24 cellular contexts compared by ENCODE assay signal in genomic region chr14:85852900-85853299, GRCh38.
"Had no signal": no experiment of that assay in that cellular context is flagged by ENCODE, and none has a peak within 500 bp of the region (broad histone marks: within the 10 kb centered on the region; RNA-seq: fewer than 3 reads in every experiment).

No MANE protein-coding gene starts in this region.

- H3K4me1 Mint-ChIP-seq: activated T-helper 17 cell treated with anti-CD3 and anti-CD28 coated beads, Interleukin-2, amount 50 U/mL, for 72 hours; WTC11 had no signal

- H3K9me3 ChIP-seq: MG63 had no signal

- H3K9me3 Mint-ChIP-seq: activated naive CD4-positive, alpha-beta T cell treated with anti-CD3 and anti-CD28 coated beads for 36 hours; activated T-cell treated with anti-CD3 and anti-CD28 coated beads, Interleukin-2, amount 50 U/mL, for 4 hours; T-helper 2 cell treated with Interferon-gamma antibody and Interleukin-4, amounts not matched to agents 5 μg/mL and 100 μg/mL, for 36 hours; WTC11 had no signal

- H3K4me3 ChIP-seq: cardiac muscle cell, MG63 had no signal

- ATAC-seq: activated CD8-positive, alpha-beta T cell treated with anti-CD3 and anti-CD28 coated beads, Interleukin-2, amount 10 ng/mL, durations not matched to agents 7 days and 5 days; activated T-cell treated with anti-CD3 and anti-CD28 coated beads, Interleukin-2, amount 50 U/mL, for 4 hours; activated T-helper 17 cell treated with anti-CD3 and anti-CD28 coated beads, Interleukin-2, amount 50 U/mL, for 72 hours; WTC11 had no signal

- DNase-seq: activated CD4-positive, alpha-beta T cell treated with anti-CD3 and anti-CD28 coated beads for 48 hours; activated CD4-positive, alpha-beta T cell treated with anti-CD3 and anti-CD28 coated beads, Interleukin-2, amount 50 U/mL, for 4 hours; activated CD4-positive, CD25-positive, alpha-beta regulatory T cell treated with anti-CD3 and anti-CD28 coated beads, Interleukin-2, amount 50 U/mL, for 72 hours; activated CD8-positive, alpha-beta T cell treated with anti-CD3 and anti-CD28 coated beads, Interleukin-2, amount 10 ng/mL, durations not matched to agents 7 days and 5 days; activated gamma-delta T cell; activated naive CD4-positive, alpha-beta T cell treated with anti-CD3 and anti-CD28 coated beads for 36 hours; activated T-cell treated with anti-CD3 and anti-CD28 coated beads, Interleukin-2, amount 50 U/mL, for 4 hours; brain microvascular endothelial cell; MG63; MV-4-11; NCI-H1092 treated with DMSO at 0.1 percent for 48 hours; NCI-H1436; NCI-H1694 treated with DMSO at 0.1 percent for 48 hours; NCI-H2029 treated with DMSO at 0.1 percent for 48 hours; NCI-H2171; NCI-H226; NCI-H510A treated with DMSO at 0.1 percent for 48 hours; SIG-M5; SW 1271 had no signal

- H3K27me3 ChIP-seq: brain microvascular endothelial cell, cardiac muscle cell, MG63 had no signal

- H3K4me3 Mint-ChIP-seq: activated CD8-positive, alpha-beta T cell treated with anti-CD3 and anti-CD28 coated beads, Interleukin-2, amount 10 ng/mL, durations not matched to agents 7 days and 5 days; activated naive CD4-positive, alpha-beta T cell treated with anti-CD3 and anti-CD28 coated beads for 36 hours; activated naive CD8-positive, alpha-beta T cell; activated T-cell treated with anti-CD3 and anti-CD28 coated beads, Interleukin-2, amount 50 U/mL, for 4 hours; activated T-helper 17 cell treated with anti-CD3 and anti-CD28 coated beads, Interleukin-2, amount 50 U/mL, for 72 hours; T-helper 2 cell treated with Interferon-gamma antibody and Interleukin-4, amounts not matched to agents 5 μg/mL and 100 μg/mL, for 36 hours; WTC11 had no signal

- H3K27ac Mint-ChIP-seq: activated CD8-positive, alpha-beta T cell treated with anti-CD3 and anti-CD28 coated beads, Interleukin-2, amount 10 ng/mL, durations not matched to agents 7 days and 5 days; activated naive CD4-positive, alpha-beta T cell treated with anti-CD3 and anti-CD28 coated beads for 36 hours; activated naive CD8-positive, alpha-beta T cell; activated T-helper 17 cell treated with anti-CD3 and anti-CD28 coated beads, Interleukin-2, amount 50 U/mL, for 72 hours; T-helper 2 cell treated with Interferon-gamma antibody and Interleukin-4, amounts not matched to agents 5 μg/mL and 100 μg/mL, for 36 hours; WTC11 had no signal

- H3K27me3 Mint-ChIP-seq: activated naive CD8-positive, alpha-beta T cell; activated T-helper 17 cell treated with anti-CD3 and anti-CD28 coated beads, Interleukin-2, amount 50 U/mL, for 72 hours had no signal

- H3K27ac ChIP-seq: brain microvascular endothelial cell, cardiac muscle cell had no signal

- H3K36me3 ChIP-seq: brain microvascular endothelial cell, cardiac muscle cell, MG63 had no signal
